Comparison of ENCODE assay signal across 6 cellular contexts in the genomic region with DNA sequence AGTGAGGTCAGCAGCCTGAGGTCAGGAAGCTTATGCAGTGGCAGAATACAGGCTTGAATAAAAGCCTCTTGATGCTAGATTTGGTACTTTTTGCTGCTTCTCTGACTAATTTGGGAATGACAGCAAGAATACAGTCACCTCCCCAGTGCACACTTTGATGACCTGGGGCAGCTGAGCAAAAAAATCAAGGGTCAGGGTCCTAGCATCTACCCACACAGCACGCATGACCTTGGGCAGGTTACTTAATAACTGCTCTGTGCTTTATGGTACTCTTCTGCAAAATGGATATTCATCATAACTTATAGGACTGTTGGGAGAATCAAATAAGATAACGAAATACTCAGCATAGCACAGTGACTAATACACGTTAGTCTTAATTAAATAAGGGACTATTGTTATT.
"Had no signal": no experiment of that assay in that cellular context is flagged by ENCODE, and none has a peak within 500 bp of the region (broad histone marks: within the 10 kb centered on the region; RNA-seq: fewer than 3 reads in every experiment).

No MANE protein-coding gene starts in this region.

- H3K4me3 Mint-ChIP-seq: IgD-negative memory B cell had no signal

- H3K36me3 Mint-ChIP-seq: IgD-negative memory B cell had no signal

- H3K4me3 ChIP-seq: K562 had no signal

- H3K4me1 Mint-ChIP-seq: IgD-negative memory B cell had no signal

- DNase-seq: IMR-90, KBM-7 had no signal

- H3K27me3 Mint-ChIP-seq: IgD-negative memory B cell had no signal

- ATAC-seq: K562 had no signal

- FAIRE-seq: HTR-8/SVneo, K562 had no signal

- H3K27ac ChIP-seq: HL-60 had no signal
